In genomic region chr1:67754526-67754920, GRCh38 we compare ENCODE assay signal across 19 cellular contexts.
DNase-seq lines count a peak whose midpoint lies in the region; ATAC-seq and TF ChIP-seq lines count a peak whose summit lies in the region.
"Had no signal": no experiment of that assay in that cellular context is flagged by ENCODE, and none has a peak within 500 bp of the region (broad histone marks: within the 10 kb centered on the region; RNA-seq: fewer than 3 reads in every experiment).

No MANE protein-coding gene starts in this region.

- H3K4ac ChIP-seq in neuronal stem cell (ENCODE audit: low read length) = no peak overlapping the region

- peak overlapping the region; percentile 7 for H2BK120ac ChIP-seq in neuronal stem cell (ENCODE audit: low read depth, low read length)

- no peaks in the 10 kb centered on the region for H3K9me2 ChIP-seq in PC-3 (replicated peaks; ENCODE audit: low read length)

- intact Hi-C loops in PC-3 (cut with micrococcal nuclease) = loop anchor here (5.0 kb wide), 1 partner anchor 37 kb away; no protein-coding TSS in a partner anchor

- no peak overlapping the region for H4K91ac ChIP-seq in neuronal stem cell (ENCODE audit: low read depth, low read length, poor library complexity)

- POLR2A ChIA-PET in PC-3 (lab: Charles Lee; ENCODE audit: unreplicated experiment) = no interaction called here

- BruUV-seq in PC-3 (replicated peaks; lab: Mats Ljungman, UMichigan) = no TSS peak

- H3K14ac ChIP-seq in neuronal stem cell (ENCODE audit: low read length) = no peak overlapping the region

- H3K36me3 ChIP-seq in BLaER1 treated with 17β-estradiol and CSF1 and Interleukin-3, amounts not matched to agents 10 nM and 100 nM = no peaks in the 10 kb centered on the region
- H3K36me3 ChIP-seq in PC-3 (ENCODE audit: low read depth, low read length) = no peaks in the 10 kb centered on the region
- H3K36me3 ChIP-seq in neuronal stem cell (replicated peaks in 1 of 2; ENCODE audit: control insufficient read depth in 2 of 2, insufficient read depth in 2 of 2, low read length in 2 of 2) = no peaks in the 10 kb centered on the region
- no peaks in the 10 kb centered on the region for H3K36me3 ChIP-seq in brain microvascular endothelial cell (replicated peaks)
- no peaks in the 10 kb centered on the region for H3K36me3 ChIP-seq in WERI-Rb-1
- H3K36me3 ChIP-seq: HAP-1, right atrium auricular region, upper lobe of left lung had no signal

- no peak overlapping the region for H2BK12ac ChIP-seq in neuronal stem cell (ENCODE audit: low read length)

- H3K4me3 ChIP-seq in BLaER1 treated with 17β-estradiol and CSF1 and Interleukin-3, amounts not matched to agents 10 nM and 100 nM = no peak overlapping the region
- H3K4me3 ChIP-seq in PC-3 (ENCODE audit: low read length) = no peak overlapping the region
- no peak overlapping the region for H3K4me3 ChIP-seq in neuronal stem cell (ENCODE audit: low read length in 2 of 2)
- no peak overlapping the region for H3K4me3 ChIP-seq in brain microvascular endothelial cell (ENCODE audit: low read depth, low read length)
- H3K4me3 ChIP-seq in WERI-Rb-1 (ENCODE audit: low read depth, low read length) = no peak overlapping the region
- H3K4me3 ChIP-seq: HAP-1, PC-9, right atrium auricular region, upper lobe of left lung had no signal

- H3K4me2 ChIP-seq in BLaER1 treated with 17β-estradiol and CSF1 and Interleukin-3, amounts not matched to agents 10 nM and 100 nM = peak overlapping the region in 10 of 11 experiments; percentile 19 to 63 (median 48); a peak in 18 of 22 replicates
- H3K4me2 ChIP-seq in PC-3 (ENCODE audit: low read length) (peak overlapping the region; percentile 43; the same call in 1 of the 2 replicates), neuronal stem cell (ENCODE audit: insufficient read depth, low read length, poor library complexity, severe bottlenecking) (no peak overlapping the region)
- H3K4me2 ChIP-seq: PC-9 had no signal

- H2BK5ac ChIP-seq in neuronal stem cell (ENCODE audit: low read length) = no peak overlapping the region

- H2BK15ac ChIP-seq in neuronal stem cell (ENCODE audit: low read length) = no peak overlapping the region

- H3K79me1 ChIP-seq in neuronal stem cell (ENCODE audit: low read depth, low read length) = no peaks in the 10 kb centered on the region

- H4K8ac ChIP-seq in neuronal stem cell (ENCODE audit: low read depth, low read length) = no peak overlapping the region

- no peak for DNase-seq in PC-3
- DNase-seq in dermis blood vessel endothelial cell = peak; percentile 50
- DNase-seq in neuronal stem cell (ENCODE audit: low spot score) = no peak
- no peak for DNase-seq in brain microvascular endothelial cell
- no peak for DNase-seq in SK-N-DZ (ENCODE audit: low spot score)
- no peak for DNase-seq in NCI-H69 (lab: John Stamatoyannopoulos, UW)
- no peak for DNase-seq in WERI-Rb-1
- DNase-seq: activated CD4-positive, alpha-beta T cell treated with anti-CD3 and anti-CD28 coated beads, Interleukin-2, amount 10 ng/mL, durations not matched to agents 24 days and 14 days; effector CD8-positive, alpha-beta T cell; kidney glomerular epithelial cell; NCI-H2081 treated with DMSO at 0.1 percent for 48 hours; stimulated activated CD4-positive, alpha-beta T cell treated with anti-CD3 and anti-CD28 coated beads, Interleukin-4, amount 100 ng/mL, for 24 hours; T-cell had no signal

- H3K9ac ChIP-seq in BLaER1 treated with 17β-estradiol and CSF1 and Interleukin-3, amounts not matched to agents 10 nM and 100 nM = no peak overlapping the region
- H3K9ac ChIP-seq in PC-3 (ENCODE audit: low read length) (no peak overlapping the region), neuronal stem cell (ENCODE audit: low read depth, low read length, poor library complexity) (no peak overlapping the region)

- H3F3A ChIP-seq in PC-3 (ENCODE audit: low read length, unreplicated experiment) = no peaks in the 10 kb centered on the region

- H2AK5ac ChIP-seq in neuronal stem cell (ENCODE audit: low read depth, low read length) = no peak overlapping the region

- CTCF ChIA-PET in PC-3 (lab: Charles Lee) = no interaction called here

- peaks cover 29% of the 10 kb centered on the region for H3K79me2 ChIP-seq in PC-3 (ENCODE audit: low read length)

- no peak overlapping the region for H3K27ac ChIP-seq in BLaER1 treated with 17β-estradiol and CSF1 and Interleukin-3, amounts not matched to agents 10 nM and 100 nM
- H3K27ac ChIP-seq in PC-3 (ENCODE audit: low read length) = peak overlapping the region; percentile 24
- H3K27ac ChIP-seq in neuronal stem cell (replicated peaks; ENCODE audit: low read length) = no peak overlapping the region
- no peak overlapping the region for H3K27ac ChIP-seq in brain microvascular endothelial cell
- H3K27ac ChIP-seq in WERI-Rb-1 = no peak overlapping the region
- H3K27ac ChIP-seq: C4-2B, PC-9, right atrium auricular region, upper lobe of left lung had no signal

- H3K27me3 ChIP-seq in BLaER1 treated with 17β-estradiol and CSF1 and Interleukin-3, amounts not matched to agents 10 nM and 100 nM = no peaks in the 10 kb centered on the region
- no peaks in the 10 kb centered on the region for H3K27me3 ChIP-seq in PC-3 (ENCODE audit: low read length)
- no peaks in the 10 kb centered on the region for H3K27me3 ChIP-seq in neuronal stem cell (ENCODE audit: control insufficient read depth in 3 of 3, insufficient read depth in 3 of 3, low read depth in 1 of 3, low read length in 3 of 3)
- no peaks in the 10 kb centered on the region for H3K27me3 ChIP-seq in brain microvascular endothelial cell (replicated peaks)
- no peaks in the 10 kb centered on the region for H3K27me3 ChIP-seq in WERI-Rb-1 (ENCODE audit: insufficient read depth, low read depth, severe bottlenecking)
- H3K27me3 ChIP-seq: right atrium auricular region, upper lobe of left lung had no signal

- H3K23ac ChIP-seq in neuronal stem cell (ENCODE audit: low read depth, low read length, poor library complexity) = no peak overlapping the region

- no peak overlapping the region for H2AFZ ChIP-seq in PC-3 (ENCODE audit: low read length)
- no peak overlapping the region for H2AFZ ChIP-seq in neuronal stem cell (ENCODE audit: low read length)
- H2AFZ ChIP-seq: PC-9 had no signal

- H3K18ac ChIP-seq in neuronal stem cell (ENCODE audit: low read length) = no peak overlapping the region

- in situ Hi-C loops in brain microvascular endothelial cell (cut with HindIII; ENCODE audit: low pct_ligation_motif_present, low sequenced_read_pairs) = loop anchor here (25.0 kb wide), 1 partner anchor 217 kb away; no protein-coding TSS in a partner anchor

- no peak for ATAC-seq in PC-3
- ATAC-seq: T-cell had no signal

- no peaks in the 10 kb centered on the region for H3K9me3 ChIP-seq in BLaER1 treated with 17β-estradiol and CSF1 and Interleukin-3, amounts not matched to agents 10 nM and 100 nM (replicated peaks in 1 of 11)
- H3K9me3 ChIP-seq in PC-3 (ENCODE audit: low read length) (no peaks in the 10 kb centered on the region), neuronal stem cell (replicated peaks in 1 of 2; ENCODE audit: control insufficient read depth in 2 of 2, insufficient read depth in 1 of 2, low read depth in 1 of 2, low read length in 2 of 2) (no peaks in the 10 kb centered on the region), WERI-Rb-1 (ENCODE audit: severe bottlenecking) (no peaks in the 10 kb centered on the region)
- H3K9me3 ChIP-seq: HAP-1, right atrium auricular region, upper lobe of left lung had no signal

- TF ChIP-seq CTCF in PC-3 (conservative IDR thresholded peaks at IDR 0.05; ENCODE audit: low read depth, low read length) (no peak), brain microvascular endothelial cell (IDR thresholded peaks at IDR 0.05; ENCODE audit: low read depth, low read length, missing control alignments) (no peak), WERI-Rb-1 (IDR thresholded peaks at IDR 0.05; ENCODE audit: low read depth, low read length) (no peak)

- no peaks in the 10 kb centered on the region; a peak in 1 of 22 replicates for H4K20me1 ChIP-seq in BLaER1 treated with 17β-estradiol and CSF1 and Interleukin-3, amounts not matched to agents 10 nM and 100 nM
- H4K20me1 ChIP-seq in PC-3 (ENCODE audit: low read length) = no peaks in the 10 kb centered on the region

- peaks cover 16 to 26% (median 22%) of the 10 kb centered on the region in 10 experiments for H3K4me1 ChIP-seq in BLaER1 treated with 17β-estradiol and CSF1 and Interleukin-3, amounts not matched to agents 10 nM and 100 nM
- H3K4me1 ChIP-seq in PC-3 (ENCODE audit: insufficient read depth, low read length) (peaks cover 70% of the 10 kb centered on the region), neuronal stem cell (ENCODE audit: control insufficient read depth in 2 of 2, insufficient read depth in 1 of 2, low read depth in 1 of 2, low read length in 2 of 2) (peaks cover 9 to 16% of the 10 kb centered on the region in 2 donors)

- no CpG with 5 or more reads among the region's 4 CpGs for WGBS in neuronal stem cell (ENCODE audit: extremely low coverage in 2 of 2, insufficient read length in 2 of 2, insufficient replicate concordance in 1 of 2), 2 donors
